ENCODE assay signal across 23 cellular contexts in genomic region chr3:127587876-127588275, GRCh38. TPM values are rescaled to one million over a fixed set of nuclear protein-coding genes. Genes with fewer than 3 reads are reported as not detected.
DNase-seq lines count a peak whose midpoint lies in the region; ATAC-seq, FAIRE-seq and TF ChIP-seq lines count a peak whose summit lies in the region.
"Had no signal": no experiment of that assay in that cellular context is flagged by ENCODE, and none has a peak within 500 bp of the region (broad histone marks: within the 10 kb centered on the region; RNA-seq: fewer than 3 reads in every experiment).

No MANE protein-coding gene starts in this region.

- H3K18ac ChIP-seq in neuronal stem cell (ENCODE audit: low read length), result peak overlapping the region; percentile 21

- H3K4me3 ChIP-seq in AG04450 (ENCODE audit: low read depth, low read length) (0 out of 2 replicates have a peak overlapping the region, but pooled peaks have one; percentile 1), KMS-11 (IDR thresholded peaks at IDR 0.05; ENCODE audit: insufficient read depth, low read depth, low read length) (no peak overlapping the region), GM12878 (peak overlapping the region; percentile 24; the same call in 1 of the 2 replicates), neuronal stem cell (ENCODE audit: low read length in 2 of 2) (no peak overlapping the region), left ventricle myocardium inferior (no peak overlapping the region)

- ATAC-seq in GM12878 (no peak), GM18907 (IDR thresholded peaks at IDR 0.05; ENCODE audit: unreplicated experiment) (no peak), GM19351 (IDR thresholded peaks at IDR 0.05; ENCODE audit: unreplicated experiment) (no peak), GM18511 (IDR thresholded peaks at IDR 0.05; ENCODE audit: unreplicated experiment) (no peak)
- ATAC-seq: Right ventricle myocardium inferior had no signal

- no peak overlapping the region for H2BK15ac ChIP-seq in neuronal stem cell (ENCODE audit: low read length)

- H3K27me3 ChIP-seq in AG04450 (ENCODE audit: control insufficient read depth, insufficient read depth, low read length), result no peaks in the 10 kb centered on the region
- H3K27me3 ChIP-seq in KMS-11 (ENCODE audit: insufficient read depth, low read depth), result no peaks in the 10 kb centered on the region
- no peaks in the 10 kb centered on the region for H3K27me3 ChIP-seq in GM12878 (replicated peaks in 1 of 2; ENCODE audit: control insufficient read depth in 2 of 2, insufficient read depth in 2 of 2, low read length in 1 of 2)
- no peaks in the 10 kb centered on the region for H3K27me3 ChIP-seq in neuronal stem cell (ENCODE audit: control insufficient read depth in 3 of 3, insufficient read depth in 3 of 3, low read depth in 1 of 3, low read length in 3 of 3)
- H3K27me3 ChIP-seq in left ventricle myocardium inferior (ENCODE audit: low read depth), result no peaks in the 10 kb centered on the region
- H3K27me3 ChIP-seq: Peyer's patch had no signal

- H3K9ac ChIP-seq in KMS-11 (no peak overlapping the region), GM12878 (ENCODE audit: control insufficient read depth, insufficient read depth, low read length) (0 out of 2 replicates have a peak overlapping the region, but pooled peaks have one; percentile 20), neuronal stem cell (ENCODE audit: low read depth, low read length, poor library complexity) (no peak overlapping the region)

- H3K27ac ChIP-seq in AG04450 (ENCODE audit: low read depth, low read length), result no peak overlapping the region
- no peak overlapping the region for H3K27ac ChIP-seq in KMS-11
- H3K27ac ChIP-seq in GM12878 (ENCODE audit: control insufficient read depth, insufficient read depth), result peak overlapping the region; percentile 44
- H3K27ac ChIP-seq in neuronal stem cell (replicated peaks; ENCODE audit: low read length), result no peak overlapping the region
- H3K27ac ChIP-seq in left ventricle myocardium inferior (replicated peaks), result no peak overlapping the region
- H3K27ac ChIP-seq: Peyer's patch had no signal

- SMC1A ChIA-PET in GM12878 (lab: Charles Lee; ENCODE audit: uncharacterized antibody, unreplicated experiment), result interaction anchor here (0.6 to 2.9 kb wide), 3 partner anchors 9 to 55 kb away, joined by 3 to 9 read pairs (median 7); no protein-coding TSS in a partner anchor

- RAD21 ChIA-PET in GM12878 (lab: Charles Lee; ENCODE audit: unreplicated experiment), result interaction anchor here (1.5 to 2.5 kb wide), 2 partner anchors 13 to 166 kb away, joined by 3 to 11 read pairs; no protein-coding TSS in a partner anchor

- no peak for TF ChIP-seq RAD21 in GM12878 (IDR thresholded peaks at IDR 0.05; ENCODE audit: insufficient read depth, low read depth, low read length)

- no peaks in the 10 kb centered on the region for H4K20me1 ChIP-seq in KMS-11 (ENCODE audit: insufficient read depth)
- no peaks in the 10 kb centered on the region; the same call in 1 of the 2 replicates for H4K20me1 ChIP-seq in GM12878 (ENCODE audit: control insufficient read depth, insufficient read depth)

- DNase-seq in AG04450 (ENCODE audit: low read depth, low spot score) (no peak), GM12878 (ENCODE audit: low read depth, low spot score) (no peak), neuronal stem cell (ENCODE audit: low spot score) (no peak), left ventricle myocardium inferior (no peak)
- DNase-seq: 8988T; Caco-2; CD4-positive, alpha-beta T cell; DMS153; GF-D8; NCI-H1092; NCI-H146; NCI-H2029 treated with DMSO at 0.1 percent for 48 hours; NCI-H2171; NCI-H446 treated with DMSO at 0.1 percent for 48 hours; NCI-H69; Peyer's patch had no signal

- H3K23ac ChIP-seq in neuronal stem cell (ENCODE audit: low read depth, low read length, poor library complexity), result no peak overlapping the region

- H4K91ac ChIP-seq in neuronal stem cell (ENCODE audit: low read depth, low read length, poor library complexity), result no peak overlapping the region

- TF ChIP-seq CTCF in AG04450 (IDR thresholded peaks at IDR 0.05; ENCODE audit: low read depth, low read length), result no peak
- TF ChIP-seq CTCF in KMS-11 (conservative IDR thresholded peaks at IDR 0.05; ENCODE audit: low read depth, low read length), result no peak
- no peak for TF ChIP-seq CTCF in GM12878 (IDR thresholded peaks at IDR 0.05 in 2 of 3, conservative IDR thresholded peaks at IDR 0.05 in 1 of 3; ENCODE audit: control insufficient read depth in 2 of 3, extremely low read depth in 1 of 3, insufficient read depth in 1 of 3, low read depth in 3 of 3, low read length in 3 of 3)
- TF ChIP-seq CTCF in left ventricle myocardium inferior (IDR thresholded peaks at IDR 0.05; ENCODE audit: borderline replicate concordance), result no peak

- no peak for FAIRE-seq in GM12878 (lab: Jason Lieb, UNC)
- FAIRE-seq: GM12891, H54 had no signal

- no peak overlapping the region for H2BK120ac ChIP-seq in neuronal stem cell (ENCODE audit: low read depth, low read length)

- H3K14ac ChIP-seq in neuronal stem cell (ENCODE audit: low read length), result no peak overlapping the region

- H4K8ac ChIP-seq in neuronal stem cell (ENCODE audit: low read depth, low read length), result no peak overlapping the region

- H3K9me3 ChIP-seq in AG04450 (ENCODE audit: control insufficient read depth, insufficient read depth, low read length) (no peaks in the 10 kb centered on the region), GM12878 (replicated peaks; ENCODE audit: control insufficient read depth, insufficient read depth, low read length) (no peaks in the 10 kb centered on the region), neuronal stem cell (replicated peaks in 1 of 2; ENCODE audit: control insufficient read depth in 2 of 2, insufficient read depth in 1 of 2, low read depth in 1 of 2, low read length in 2 of 2) (no peaks in the 10 kb centered on the region), left ventricle myocardium inferior (replicated peaks) (no peaks in the 10 kb centered on the region)
- H3K9me3 ChIP-seq: Caco-2, Peyer's patch had no signal

- no peak overlapping the region for H2BK5ac ChIP-seq in neuronal stem cell (ENCODE audit: low read length)

- H3K36me3 ChIP-seq in KMS-11 (ENCODE audit: insufficient read depth) (no peaks in the 10 kb centered on the region), GM12878 (ENCODE audit: control insufficient read depth in 2 of 2, insufficient read depth in 2 of 2, low read length in 1 of 2) (no peaks in the 10 kb centered on the region; a peak in 1 of 4 replicates), neuronal stem cell (replicated peaks in 1 of 2; ENCODE audit: control insufficient read depth in 2 of 2, insufficient read depth in 2 of 2, low read length in 2 of 2) (peaks cover 0 to 7% of the 10 kb centered on the region in 2 donors), left ventricle myocardium inferior (no peaks in the 10 kb centered on the region)
- H3K36me3 ChIP-seq: Peyer's patch had no signal

- in situ Hi-C loops in GM12878 (cut with MboI), result no loop called here

- intact Hi-C loops in GM12878 (cut with micrococcal nuclease; ENCODE audit: unreplicated experiment), result loop anchor here (5.0 kb wide), 1 partner anchor 464 kb away; the partner anchor contains the start of gene SEC61A1
- intact Hi-C loops in left ventricle myocardium inferior (cut with micrococcal nuclease), result no loop called here

- H2AK5ac ChIP-seq in neuronal stem cell (ENCODE audit: low read depth, low read length), result no peak overlapping the region

- no peak overlapping the region for H2AFZ ChIP-seq in KMS-11 (ENCODE audit: low read depth)
- H2AFZ ChIP-seq in GM12878 (ENCODE audit: control insufficient read depth, low read depth, low read length), result no peak overlapping the region
- H2AFZ ChIP-seq in neuronal stem cell (ENCODE audit: low read length), result no peak overlapping the region

- H3K4me2 ChIP-seq in KMS-11, result peak overlapping the region; percentile 98; the same call in 1 of the 2 replicates
- H3K4me2 ChIP-seq in GM12878 (ENCODE audit: control insufficient read depth, insufficient read depth), result peak overlapping the region; percentile 97
- no peak overlapping the region for H3K4me2 ChIP-seq in neuronal stem cell (ENCODE audit: insufficient read depth, low read length, poor library complexity, severe bottlenecking)

- 60% methylated on average over 4 of the region's 4 CpGs for WGBS in GM12878 (ENCODE audit: insufficient coverage, insufficient replicate concordance, low lambda C conversion rate, missing lambda C conversion rate)
- no CpG with 5 or more reads among the region's 4 CpGs for WGBS in neuronal stem cell (ENCODE audit: extremely low coverage in 2 of 2, insufficient read length in 2 of 2, insufficient replicate concordance in 1 of 2), 2 donors

- POLR2A ChIA-PET in AG04450 (lab: Yijun Ruan, JAX) (no interaction called here), GM12878 (lab: Charles Lee) (interaction anchor here (0.6 to 3.6 kb wide), 3 partner anchors 11 to 234 kb away, joined by 3 to 39 read pairs (median 3); partner anchors contain the start of gene MCM2)

- CTCF ChIA-PET in AG04450 (lab: Charles Lee), result interaction anchor here (0.6 to 5.4 kb wide), 2 partner anchors 14 to 421 kb away, joined by 3 to 67 read pairs; no protein-coding TSS in a partner anchor
- CTCF ChIA-PET in GM12878 (lab: Yijun Ruan, JAX), result interaction anchor here (0.7 to 5.3 kb wide), 4 partner anchors 9 to 108 kb away, joined by 3 to 43 read pairs (median 3); no protein-coding TSS in a partner anchor

- H3K4me1 ChIP-seq in KMS-11 (ENCODE audit: low read depth, poor library complexity, severe bottlenecking) (peaks cover 30% of the 10 kb centered on the region), GM12878 (ENCODE audit: control insufficient read depth, insufficient read depth, low read length) (peaks cover 22% of the 10 kb centered on the region), neuronal stem cell (ENCODE audit: control insufficient read depth in 2 of 2, insufficient read depth in 1 of 2, low read depth in 1 of 2, low read length in 2 of 2) (peaks cover 19 to 21% of the 10 kb centered on the region in 2 donors), left ventricle myocardium inferior (peaks cover 69% of the 10 kb centered on the region)

- H3K4ac ChIP-seq in neuronal stem cell (ENCODE audit: low read length), result no peak overlapping the region

- peaks cover 60% of the 10 kb centered on the region for H3K79me2 ChIP-seq in KMS-11 (ENCODE audit: insufficient read depth, low read depth)
- H3K79me2 ChIP-seq in GM12878 (ENCODE audit: control insufficient read depth, insufficient read depth, low read length), result peaks cover 55% of the 10 kb centered on the region

- H3K79me1 ChIP-seq in neuronal stem cell (ENCODE audit: low read depth, low read length), result peaks cover 14% of the 10 kb centered on the region

- no peak overlapping the region for H2BK12ac ChIP-seq in neuronal stem cell (ENCODE audit: low read length)

- TF ChIP-seq EP300 in GM12878 (IDR thresholded peaks at IDR 0.05; ENCODE audit: borderline replicate concordance in 1 of 2, control insufficient read depth in 1 of 2, low read depth in 2 of 2, low read length in 2 of 2), result no peak

- no peak for TF ChIP-seq POLR2A in GM12878 (IDR thresholded peaks at IDR 0.05; ENCODE audit: low read depth, low read length)

- no TSS peak for BruUV-seq in GM12878 (replicated peaks; lab: Mats Ljungman, UMichigan)

RNA-seq across cellular contexts. Expression of gene TPRA1, which starts 2.7 kb away (rescaled TPM):
- polyA plus RNA-seq in AG04450 (2011; rRNA removed), result 20.6 and 29.7 TPM in 2 replicates
- polyA minus RNA-seq in AG04450 (2011; rRNA and poly(A)+ RNA removed), result 38.0 and 48.8 TPM in 2 replicates
- total RNA-seq in GM12878 (2013; cell fraction: nucleolus; rRNA removed), result 27.5 and 31.1 TPM in 2 replicates
- 32.7 and 35.7 TPM in 2 replicates for total RNA-seq in GM12878 (2014; rRNA removed)
- 11.1 and 11.4 TPM in 2 replicates for total RNA-seq in GM12878 (2014; rRNA removed; fragmentation: Illumina TruSeq; extraction: Trizol)
- total RNA-seq in GM12878 (2021), result 24.4 and 30.4 TPM in 2 replicates
- polyA plus RNA-seq in GM12878 (2011; ENCODE audit: low read depth), result 9.5 TPM
- polyA plus RNA-seq in GM12878 (2011; rRNA removed), result 9.8 and 22.9 TPM in 2 replicates
- polyA plus RNA-seq in GM12878 (2011; cell fraction: cytosol; rRNA removed), result 32.8 and 41.1 TPM in 2 replicates
- polyA plus RNA-seq in GM12878 (2011; cell fraction: nucleus; rRNA removed), result 81.9 and 90.1 TPM in 2 replicates
- 18.3 and 20.8 TPM in 2 replicates for polyA plus RNA-seq in GM12878 (2012)
- polyA plus RNA-seq in GM12878 (2014; fragmentation: Illumina TruSeq; extraction: Trizol), result 4.2 and 12.8 TPM in 2 replicates
- polyA plus RNA-seq in GM12878 (2014; fragmentation: Nextera tagmentation; extraction: Ambion mirVana), result 1 to 10 TPM; 1.8 to 3.6 TPM
- 33.3 and 33.7 TPM in 2 replicates for polyA plus RNA-seq in GM12878 (2014; rRNA removed)
- polyA plus RNA-seq in GM12878 (2016; fragmentation: Nextera tagmentation; extraction: Ambion mirVana), result 10 to 100 TPM; 34.2 to 39.6 TPM
- 23.4 and 34.6 TPM in 2 replicates for polyA minus RNA-seq in GM12878 (2011; rRNA and poly(A)+ RNA removed)
- polyA minus RNA-seq in GM12878 (2011; cell fraction: cytosol; rRNA and poly(A)+ RNA removed), result 13.5 and 14.8 TPM in 2 replicates
- 19.2 and 27.0 TPM in 2 replicates for polyA minus RNA-seq in GM12878 (2011; cell fraction: nucleus; rRNA and poly(A)+ RNA removed)
- polyA plus RNA-seq in neuronal stem cell (2013, experiment 1 of 2), result 17.1 TPM
- polyA plus RNA-seq in neuronal stem cell (2013, experiment 2 of 2), result 16.1 TPM
- 17.4 TPM for total RNA-seq in left ventricle myocardium inferior

RNA-seq across cellular contexts. Expression of gene MCM2, which starts 10.3 kb away (rescaled TPM):
- polyA plus RNA-seq in AG04450 (2011; rRNA removed) (12.2 and 12.5 TPM in 2 replicates), GM12878 (2011; rRNA removed) (79.0 and 170 TPM in 2 replicates), GM12878 (2014; fragmentation: Illumina TruSeq; extraction: Trizol) (38.9 and 88.2 TPM in 2 replicates), GM12878 (2014; fragmentation: Nextera tagmentation; extraction: Ambion mirVana) (10 to 100 TPM in 1 of 2 experiments, 1 to 10 TPM in 1; 8.6 to 14.4 TPM), GM12878 (2014; rRNA removed) (140 and 167 TPM in 2 replicates), GM12878 (2016; fragmentation: Nextera tagmentation; extraction: Ambion mirVana) (100 to 1,000 TPM; 200 to 222 TPM)
- polyA minus RNA-seq in AG04450 (2011; rRNA and poly(A)+ RNA removed), result 24.8 and 29.7 TPM in 2 replicates
- total RNA-seq in GM12878 (2013; cell fraction: nucleolus; rRNA removed), result 84.2 and 104 TPM in 2 replicates
- total RNA-seq in GM12878 (2014; rRNA removed) (210 and 229 TPM in 2 replicates), GM12878 (2014; rRNA removed; fragmentation: Illumina TruSeq; extraction: Trizol) (89.8 and 107 TPM in 2 replicates), GM12878 (2021) (218 and 229 TPM in 2 replicates), left ventricle myocardium inferior (7.6 TPM)
- polyA plus RNA-seq in GM12878 (2011; ENCODE audit: low read depth), result 51.9 TPM
- polyA plus RNA-seq in GM12878 (2011; cell fraction: cytosol; rRNA removed), result 174 and 221 TPM in 2 replicates
- 218 and 309 TPM in 2 replicates for polyA plus RNA-seq in GM12878 (2011; cell fraction: nucleus; rRNA removed)
- 77.5 and 91.8 TPM in 2 replicates for polyA plus RNA-seq in GM12878 (2012)
- polyA minus RNA-seq in GM12878 (2011; rRNA and poly(A)+ RNA removed), result 272 and 323 TPM in 2 replicates
- polyA minus RNA-seq in GM12878 (2011; cell fraction: cytosol; rRNA and poly(A)+ RNA removed), result 143 and 145 TPM in 2 replicates
- polyA minus RNA-seq in GM12878 (2011; cell fraction: nucleus; rRNA and poly(A)+ RNA removed), result 66.6 and 116 TPM in 2 replicates
- 68.7 TPM for polyA plus RNA-seq in neuronal stem cell (2013, experiment 1 of 2)
- 67.7 TPM for polyA plus RNA-seq in neuronal stem cell (2013, experiment 2 of 2)

RNA-seq across cellular contexts. Expression of gene PODXL2, which starts 41.1 kb away (rescaled TPM):
- polyA plus RNA-seq in AG04450 (2011; rRNA removed) (1.5 and 1.9 TPM in 2 replicates), GM12878 (2011; rRNA removed) (not detected in 2 replicates), GM12878 (2014; fragmentation: Illumina TruSeq; extraction: Trizol) (6.9 and 10.3 TPM in 2 replicates), GM12878 (2014; fragmentation: Nextera tagmentation; extraction: Ambion mirVana) (under 1 TPM in 1 of 2 experiments, not detected in 1; 0.03 TPM), GM12878 (2014; rRNA removed) (22.5 and 25.4 TPM in 2 replicates), GM12878 (2016; fragmentation: Nextera tagmentation; extraction: Ambion mirVana) (10 to 100 TPM; 12.0 to 14.0 TPM)
- polyA minus RNA-seq in AG04450 (2011; rRNA and poly(A)+ RNA removed), result 0.32 and 0.39 TPM in 2 replicates
- not detected in 2 replicates for total RNA-seq in GM12878 (2013; cell fraction: nucleolus; rRNA removed)
- total RNA-seq in GM12878 (2014; rRNA removed) (21.0 and 24.3 TPM in 2 replicates), GM12878 (2014; rRNA removed; fragmentation: Illumina TruSeq; extraction: Trizol) (12.4 and 13.2 TPM in 2 replicates), GM12878 (2021) (22.2 and 24.4 TPM in 2 replicates), left ventricle myocardium inferior (1.7 TPM)
- 0.43 TPM for polyA plus RNA-seq in GM12878 (2011; ENCODE audit: low read depth)
- not detected in 2 replicates for polyA plus RNA-seq in GM12878 (2011; cell fraction: cytosol; rRNA removed)
- polyA plus RNA-seq in GM12878 (2011; cell fraction: nucleus; rRNA removed), result not detected in 2 replicates
- polyA plus RNA-seq in GM12878 (2012), result 1.3 and 2.1 TPM in 2 replicates
- not detected in 2 replicates for polyA minus RNA-seq in GM12878 (2011; rRNA and poly(A)+ RNA removed)
- polyA minus RNA-seq in GM12878 (2011; cell fraction: cytosol; rRNA and poly(A)+ RNA removed), result 0.62 TPM in 1 of 2 replicates, not detected in the other
- 0.19 TPM in 1 of 2 replicates, not detected in the other for polyA minus RNA-seq in GM12878 (2011; cell fraction: nucleus; rRNA and poly(A)+ RNA removed)
- polyA plus RNA-seq in neuronal stem cell (2013, experiment 1 of 2), result 26.3 TPM
- polyA plus RNA-seq in neuronal stem cell (2013, experiment 2 of 2), result 24.4 TPM

Comparison
In these comparisons a context has a peak if more than half of its experiments do, and no peak if none do; other contexts are left out.
1. H3K4me3 ChIP-seq: peak in AG04450 (single experiment) and GM12878 (single experiment); none in KMS-11 (single experiment), neuronal stem cell (0 of 2) and left ventricle myocardium inferior (single experiment).